ENCODE assay signal across 11 cellular contexts in the genomic region with DNA sequence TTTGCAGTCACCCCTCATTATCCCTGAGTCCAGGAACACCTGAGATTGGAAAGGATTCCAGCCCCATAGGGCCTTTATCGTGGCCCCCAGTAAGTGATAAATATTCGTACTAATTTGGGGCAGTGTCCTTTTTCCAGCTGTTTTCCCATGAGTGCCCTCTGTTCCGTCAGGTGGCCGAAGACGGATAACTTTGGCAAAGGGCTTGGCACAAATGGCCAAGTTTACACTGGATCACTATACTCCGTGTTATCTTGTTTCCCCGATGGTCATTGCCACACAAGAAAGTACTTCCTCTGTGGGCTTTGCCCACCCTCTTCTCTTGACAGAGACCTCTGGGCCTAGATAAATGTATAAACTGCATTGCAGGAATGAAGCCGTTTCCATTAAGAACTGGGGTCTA. TPM values are rescaled to one million over a fixed set of nuclear protein-coding genes. Genes with fewer than 3 reads are reported as not detected.
A peak's percentile ranks its signal among the peaks of the same experiment; 100 is the strongest.
DNase-seq lines count a peak whose midpoint lies in the region; ATAC-seq and TF ChIP-seq lines count a peak whose summit lies in the region.
"Had no signal": no experiment of that assay in that cellular context is flagged by ENCODE, and none has a peak within 500 bp of the region (broad histone marks: within the 10 kb centered on the region; RNA-seq: fewer than 3 reads in every experiment).

No MANE protein-coding gene starts in this region.

- no peaks in the 10 kb centered on the region for H3K27me3 Mint-ChIP-seq in activated T-cell treated with anti-CD3 and anti-CD28 coated beads, Interleukin-2, amount 50 U/mL, for 4 hours (ENCODE audit: low read depth)
- H3K27me3 Mint-ChIP-seq in activated T-cell treated with anti-CD3 and anti-CD28 coated beads, Interleukin-2, amount 50 U/mL, for 72 hours (ENCODE audit: low read depth): no peaks in the 10 kb centered on the region
- H3K27me3 Mint-ChIP-seq: central memory CD8-positive, alpha-beta T cell had no signal

- peak overlapping the region; percentile 16 for H3K9ac ChIP-seq in mucosa of stomach (ENCODE audit: low read length)

- peaks cover 24% of the 10 kb centered on the region for H3K4me1 Mint-ChIP-seq in activated T-cell treated with anti-CD3 and anti-CD28 coated beads, Interleukin-2, amount 50 U/mL, for 4 hours (ENCODE audit: low read depth)
- H3K4me1 Mint-ChIP-seq in activated T-cell treated with anti-CD3 and anti-CD28 coated beads, Interleukin-2, amount 50 U/mL, for 72 hours (ENCODE audit: low read depth): no peaks in the 10 kb centered on the region

- no peak for TF ChIP-seq POLR2A in transverse colon (IDR thresholded peaks at IDR 0.05)

- in situ Hi-C loops in transverse colon (cut with MboI; ENCODE audit: low pct_ligation_motif_present in 1 of 4, low pct_unique_long_range_greater_than_20kb in 1 of 4, low sequenced_read_pairs in 3 of 4): no loop called here

- WGBS in transverse colon (ENCODE audit: low coverage in 1 of 2), 2 donors: 50 to 78% methylated on average over 2 to 8 of the region's 8 CpGs

- ATAC-seq in activated T-cell treated with anti-CD3 and anti-CD28 coated beads, Interleukin-2, amount 50 U/mL, for 4 hours: no peak
- ATAC-seq in activated T-cell treated with anti-CD3 and anti-CD28 coated beads, Interleukin-2, amount 50 U/mL, for 72 hours (replicated peaks in 1 of 2): no peak
- ATAC-seq in GM21529 (IDR thresholded peaks at IDR 0.05; ENCODE audit: unreplicated experiment): no peak
- ATAC-seq: stimulated activated naive CD8-positive, alpha-beta T cell treated with anti-CD3 and anti-CD28 coated beads, Interleukin-15, Interleukin-2, amounts not matched to agents 100 U/mL and 50 U/mL, for 24 hours had no signal

- no peaks in the 10 kb centered on the region for H3K36me3 ChIP-seq in ascending aorta
- H3K36me3 ChIP-seq in mucosa of stomach (ENCODE audit: control insufficient read depth, insufficient read depth, low read length): no peaks in the 10 kb centered on the region
- no peaks in the 10 kb centered on the region for H3K36me3 ChIP-seq in transverse colon

- no peaks in the 10 kb centered on the region for H3K9me3 Mint-ChIP-seq in activated T-cell treated with anti-CD3 and anti-CD28 coated beads, Interleukin-2, amount 50 U/mL, for 4 hours
- no peaks in the 10 kb centered on the region for H3K9me3 Mint-ChIP-seq in activated T-cell treated with anti-CD3 and anti-CD28 coated beads, Interleukin-2, amount 50 U/mL, for 72 hours
- H3K9me3 Mint-ChIP-seq: central memory CD8-positive, alpha-beta T cell had no signal

- H3K27me3 ChIP-seq in ascending aorta (no peaks in the 10 kb centered on the region), mucosa of stomach (ENCODE audit: control insufficient read depth, insufficient read depth, low read length) (no peaks in the 10 kb centered on the region), transverse colon (no peaks in the 10 kb centered on the region)

- H3K27ac ChIP-seq in ascending aorta: peak overlapping the region; percentile 84 to 85
- H3K27ac ChIP-seq in transverse colon: peak overlapping the region; percentile 76 to 80 (median 78)

- H3K9me3 ChIP-seq in ascending aorta: no peaks in the 10 kb centered on the region
- no peaks in the 10 kb centered on the region for H3K9me3 ChIP-seq in mucosa of stomach (ENCODE audit: control insufficient read depth, low read length)
- no peaks in the 10 kb centered on the region for H3K9me3 ChIP-seq in transverse colon

- no peak overlapping the region for H3K27ac Mint-ChIP-seq in activated T-cell treated with anti-CD3 and anti-CD28 coated beads, Interleukin-2, amount 50 U/mL, for 72 hours

- intact Hi-C loops in ascending aorta (cut with DNase I): loop anchor here (2.0 kb wide), 3 partner anchors 24 to 56 kb away; no protein-coding TSS in a partner anchor
- intact Hi-C loops in transverse colon (cut with DNase I; ENCODE audit: low total_unique reads): no loop called here

- H3K4me3 ChIP-seq in ascending aorta (peak overlapping the region in 1 of 2 donors; percentile 0), mucosa of stomach (ENCODE audit: low read length) (no peak overlapping the region), transverse colon (no peak overlapping the region)

- peaks cover 23 to 42% of the 10 kb centered on the region in 2 donors for H3K4me1 ChIP-seq in ascending aorta
- H3K4me1 ChIP-seq in mucosa of stomach (ENCODE audit: control insufficient read depth, insufficient read depth, low read length): peaks cover 71% of the 10 kb centered on the region
- peaks cover 35 to 86% (median 55%) of the 10 kb centered on the region in 4 donors for H3K4me1 ChIP-seq in transverse colon

- peaks cover 3% of the 10 kb centered on the region for H3K36me3 Mint-ChIP-seq in activated T-cell treated with anti-CD3 and anti-CD28 coated beads, Interleukin-2, amount 50 U/mL, for 4 hours (ENCODE audit: insufficient read depth)
- H3K36me3 Mint-ChIP-seq in activated T-cell treated with anti-CD3 and anti-CD28 coated beads, Interleukin-2, amount 50 U/mL, for 72 hours (ENCODE audit: insufficient read depth in 2 of 2): peaks cover 4 to 5% of the 10 kb centered on the region in 2 donors

- no peak for TF ChIP-seq EP300 in transverse colon (IDR thresholded peaks at IDR 0.05; ENCODE audit: low read depth)

- no peak for TF ChIP-seq CTCF in ascending aorta (IDR thresholded peaks at IDR 0.05)
- no peak for TF ChIP-seq CTCF in transverse colon (IDR thresholded peaks at IDR 0.05)

- peak overlapping the region; percentile 57 for H3K4me3 Mint-ChIP-seq in activated T-cell treated with anti-CD3 and anti-CD28 coated beads, Interleukin-2, amount 50 U/mL, for 4 hours
- no peak overlapping the region for H3K4me3 Mint-ChIP-seq in activated T-cell treated with anti-CD3 and anti-CD28 coated beads, Interleukin-2, amount 50 U/mL, for 72 hours

- DNase-seq in activated T-cell treated with anti-CD3 and anti-CD28 coated beads, Interleukin-2, amount 50 U/mL, for 4 hours: no peak
- DNase-seq in activated T-cell treated with anti-CD3 and anti-CD28 coated beads, Interleukin-2, amount 50 U/mL, for 72 hours: no peak
- no peak for DNase-seq in ascending aorta (ENCODE audit: low spot score in 2 of 2)
- DNase-seq in transverse colon: no peak
- DNase-seq in COR-L47 (lab: John Stamatoyannopoulos, UW): no peak
- DNase-seq in NCI-H82 treated with DMSO at 0.1 percent for 48 hours (lab: John Stamatoyannopoulos, UW; ENCODE audit: unreplicated experiment): no peak
- DNase-seq: NCI-H510A; stimulated activated naive CD8-positive, alpha-beta T cell treated with anti-CD3 and anti-CD28 coated beads, Interleukin-15, Interleukin-2, amounts not matched to agents 100 U/mL and 50 U/mL, for 24 hours had no signal

RNA-seq across cellular contexts. Expression of a gene that starts 39.1 kb away (rescaled TPM):
- total RNA-seq in activated T-cell treated with anti-CD3 and anti-CD28 coated beads, Interleukin-2, amount 50 U/mL, for 4 hours: 10 to 100 TPM; 23.2 to 25.7 (median 24.4) TPM
- 10 to 100 TPM; 47.4 to 68.9 TPM for total RNA-seq in activated T-cell treated with anti-CD3 and anti-CD28 coated beads, Interleukin-2, amount 50 U/mL, for 72 hours
- total RNA-seq in ascending aorta (89.3 TPM), transverse colon (10 to 100 TPM; 30.9 to 65.1 (median 57.0) TPM)
